Comparison of ENCODE assay signal across 10 cellular contexts in the genomic region with DNA sequence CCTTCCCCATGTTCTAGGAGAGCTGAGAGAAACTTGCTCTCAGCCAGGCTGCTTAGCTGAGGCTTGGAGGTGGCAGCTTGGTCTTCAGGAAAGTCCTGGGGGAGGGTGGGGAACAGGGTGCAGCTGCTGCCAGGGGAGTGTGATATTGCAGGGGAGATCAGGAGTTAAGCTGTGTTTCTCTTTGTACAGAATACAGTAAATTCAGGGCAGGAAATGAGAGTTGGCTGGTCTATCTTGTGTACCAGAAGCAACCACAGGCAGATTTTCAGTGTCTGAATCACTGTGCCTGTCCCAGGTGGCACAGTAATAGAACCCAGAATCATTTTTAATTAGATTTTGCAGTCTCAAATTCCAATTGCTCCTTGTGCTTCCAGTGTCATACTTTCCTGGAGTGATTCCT.
DNase-seq lines count a peak whose midpoint lies in the region; ATAC-seq and TF ChIP-seq lines count a peak whose summit lies in the region.
"Had no signal": no experiment of that assay in that cellular context is flagged by ENCODE, and none has a peak within 500 bp of the region (broad histone marks: within the 10 kb centered on the region; RNA-seq: fewer than 3 reads in every experiment).

No MANE protein-coding gene starts in this region.

- no peaks in the 10 kb centered on the region for H3K9me3 Mint-ChIP-seq in effector memory CD8-positive, alpha-beta T cell
- H3K9me3 Mint-ChIP-seq in osteocyte (ENCODE audit: unreplicated experiment): no peaks in the 10 kb centered on the region

- DNase-seq in effector memory CD8-positive, alpha-beta T cell: no peak
- DNase-seq in SKM-1 (lab: John Stamatoyannopoulos, UW; ENCODE audit: unreplicated experiment) (no peak), osteocyte (ENCODE audit: extremely low spot score, unreplicated experiment) (no peak), COLO829 (ENCODE audit: low spot score) (no peak), activated gamma-delta T cell (lab: John Stamatoyannopoulos, UW) (no peak)
- DNase-seq: left cardiac atrium, Peyer's patch had no signal

- H3K27ac Mint-ChIP-seq in effector memory CD8-positive, alpha-beta T cell: peak overlapping the region; percentile 87 to 98
- no peak overlapping the region for H3K27ac Mint-ChIP-seq in osteocyte (ENCODE audit: unreplicated experiment)

- peaks cover 41% of the 10 kb centered on the region for H3K36me3 Mint-ChIP-seq in effector memory CD8-positive, alpha-beta T cell (ENCODE audit: insufficient read depth)
- no peaks in the 10 kb centered on the region for H3K36me3 Mint-ChIP-seq in osteocyte (ENCODE audit: unreplicated experiment)

- ATAC-seq in GM18502 (IDR thresholded peaks at IDR 0.05; ENCODE audit: poor library complexity, unreplicated experiment): peak; percentile 86
- peak; percentile 59 for ATAC-seq in GM21423 (IDR thresholded peaks at IDR 0.05; ENCODE audit: unreplicated experiment)
- ATAC-seq in HG03457 (IDR thresholded peaks at IDR 0.05; ENCODE audit: unreplicated experiment): peak; percentile 62
- ATAC-seq in effector memory CD8-positive, alpha-beta T cell (replicated peaks): peak; percentile 54

- H3K4me1 Mint-ChIP-seq in effector memory CD8-positive, alpha-beta T cell (ENCODE audit: low read depth in 2 of 2): peaks cover 66 to 79% of the 10 kb centered on the region in 2 donors
- peaks cover 6% of the 10 kb centered on the region for H3K4me1 Mint-ChIP-seq in osteocyte (ENCODE audit: unreplicated experiment)

- no peak for TF ChIP-seq CTCF in osteocyte (IDR thresholded peaks at IDR 0.05)

- H3K27me3 Mint-ChIP-seq in effector memory CD8-positive, alpha-beta T cell: no peaks in the 10 kb centered on the region
- H3K27me3 Mint-ChIP-seq in osteocyte (ENCODE audit: unreplicated experiment): no peaks in the 10 kb centered on the region

- peak overlapping the region; percentile 68 to 80 for H3K4me3 Mint-ChIP-seq in effector memory CD8-positive, alpha-beta T cell
- no peak overlapping the region for H3K4me3 Mint-ChIP-seq in osteocyte (ENCODE audit: unreplicated experiment)
